13 cellular contexts compared by ENCODE assay signal in the genomic region with DNA sequence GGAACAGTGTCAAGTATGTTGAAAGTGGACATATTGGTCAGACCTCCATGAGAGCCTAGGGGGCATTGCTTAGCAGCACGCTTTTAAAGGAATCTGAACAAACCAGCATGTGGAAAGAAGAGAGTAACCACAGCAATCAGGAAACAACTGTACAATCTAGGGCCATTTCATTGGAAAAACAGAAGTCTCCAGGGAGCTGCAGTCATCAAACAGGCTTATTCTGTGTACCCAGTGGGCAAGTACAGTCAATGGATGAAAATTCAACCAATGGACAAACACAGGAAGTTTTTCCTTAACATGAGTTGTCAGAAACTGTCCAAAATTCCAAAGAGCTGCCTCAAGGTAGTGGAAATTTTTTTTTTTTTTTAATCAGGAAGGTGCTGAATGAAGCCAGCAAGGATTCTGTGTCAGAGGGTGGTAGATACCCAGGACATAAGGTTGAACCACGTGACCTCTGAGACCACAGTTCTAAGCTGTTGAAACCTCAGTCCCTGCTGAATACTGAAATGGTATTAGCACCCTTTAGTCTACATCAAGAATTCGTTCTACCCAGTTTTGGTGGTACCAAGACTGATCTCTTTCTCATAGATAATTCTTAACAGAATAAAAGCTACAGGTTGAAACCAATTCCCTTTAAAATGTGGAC. TPM values are rescaled to one million over a fixed set of nuclear protein-coding genes. Genes with fewer than 3 reads are reported as not detected.
A peak's percentile ranks its signal among the peaks of the same experiment; 100 is the strongest.
DNase-seq lines count a peak whose midpoint lies in the region; ATAC-seq, FAIRE-seq and TF ChIP-seq lines count a peak whose summit lies in the region.
"Had no signal": no experiment of that assay in that cellular context is flagged by ENCODE, and none has a peak within 500 bp of the region (broad histone marks: within the 10 kb centered on the region; RNA-seq: fewer than 3 reads in every experiment).

No MANE protein-coding gene starts in this region.

- H2BK12ac ChIP-seq in H9 (ENCODE audit: insufficient read length, low read depth, low read length), result no peak overlapping the region

- H3K9ac ChIP-seq in H9 (ENCODE audit: extremely low read depth, insufficient read length, low read length), result no peak overlapping the region

- H3K79me2 ChIP-seq in H9 (ENCODE audit: insufficient read depth, low read length), result no peaks in the 10 kb centered on the region

- H2BK15ac ChIP-seq in H9 (ENCODE audit: low read depth, low read length), result no peak overlapping the region

- H4K20me1 ChIP-seq in H9 (ENCODE audit: control insufficient read depth, insufficient read depth, insufficient read length), result no peaks in the 10 kb centered on the region

- peak; percentile 45 for FAIRE-seq in RCC 7860 (lab: Jason Lieb, UNC)
- FAIRE-seq: endometrium had no signal

- H2BK20ac ChIP-seq in H9 (ENCODE audit: low read depth, low read length, poor library complexity, severe bottlenecking), result no peak overlapping the region

- no peaks in the 10 kb centered on the region for H3K9me3 ChIP-seq in H9 (ENCODE audit: control insufficient read depth, low read depth, low read length)

- no peak overlapping the region for H2BK5ac ChIP-seq in H9 (ENCODE audit: insufficient read length, low read length)

- H3K4ac ChIP-seq in H9 (ENCODE audit: low read depth, low read length), result no peak overlapping the region

- H4K8ac ChIP-seq in H9 (replicated peaks; ENCODE audit: insufficient read length, low read depth, low read length), result no peak overlapping the region

- ATAC-seq in HG02759 (IDR thresholded peaks at IDR 0.05; ENCODE audit: unreplicated experiment) (no peak), GM18858 (IDR thresholded peaks at IDR 0.05; ENCODE audit: unreplicated experiment) (no peak)

- H2AFZ ChIP-seq in H9 (ENCODE audit: low read length), result no peak overlapping the region

- H3K23ac ChIP-seq in H9 (ENCODE audit: insufficient read length, low read depth, low read length), result no peak overlapping the region

- H3K27me3 ChIP-seq in H9 (ENCODE audit: insufficient read depth, low read length), result no peaks in the 10 kb centered on the region

- H3T11ph ChIP-seq in H9 (ENCODE audit: low read length), result no peak overlapping the region

- H3K79me1 ChIP-seq in H9 (ENCODE audit: insufficient read depth, low read depth, low read length, poor library complexity, severe bottlenecking), result no peaks in the 10 kb centered on the region

- no peak overlapping the region for H2BK120ac ChIP-seq in H9 (ENCODE audit: low read depth, low read length, poor library complexity, severe bottlenecking)

- no peak overlapping the region for H3K4me3 ChIP-seq in skeletal muscle cell (ENCODE audit: low read depth, low read length)

- H3K27ac ChIP-seq in epithelial cell of prostate (peak overlapping the region; percentile 49), H9 (ENCODE audit: insufficient read length, low read depth, low read length) (no peak overlapping the region)

- H4K5ac ChIP-seq in H9 (ENCODE audit: insufficient read length, low read depth, low read length), result no peak overlapping the region

- H2AK5ac ChIP-seq in H9 (ENCODE audit: insufficient read length, low read length), result no peak overlapping the region

- DNase-seq in GM04503 (ENCODE audit: low read depth), result peak; percentile 92
- DNase-seq in RCC 7860 (ENCODE audit: low spot score), result peak; percentile 66
- DNase-seq in epithelial cell of prostate (ENCODE audit: low read depth, low spot score), result no peak
- DNase-seq in skeletal muscle cell (ENCODE audit: low read depth), result peak; percentile 59
- DNase-seq in H9, result no peak
- DNase-seq: DND-41; naive B cell; NCI-H2029; stimulated activated CD4-positive, alpha-beta T cell treated with anti-CD3 and anti-CD28 coated beads, Interleukin-12 subunit alpha, Interleukin-12 subunit beta, amount 100 ng/mL, for 4 hours had no signal

- no peak for TF ChIP-seq CTCF in H9 (conservative IDR thresholded peaks at IDR 0.05)

- H3K36me3 Mint-ChIP-seq in H9 (ENCODE audit: insufficient read depth in 1 of 3, low read depth in 3 of 3), result no peaks in the 10 kb centered on the region
- H3K36me3 Mint-ChIP-seq: activated naive CD8-positive, alpha-beta T cell; naive B cell had no signal

- peaks cover 6% of the 10 kb centered on the region for H3K23me2 ChIP-seq in H9 (ENCODE audit: insufficient read length, low read depth, low read length, poor library complexity, severe bottlenecking)

- no peak overlapping the region for H3K4me2 ChIP-seq in H9 (ENCODE audit: insufficient read depth, insufficient read length, low read length)

- no peaks in the 10 kb centered on the region for H3K4me1 ChIP-seq in H9 (ENCODE audit: insufficient read depth, low read length)

- H3K4me3 Mint-ChIP-seq in H9, result no peak overlapping the region
- H3K4me3 Mint-ChIP-seq: activated naive CD8-positive, alpha-beta T cell had no signal

- no peak overlapping the region for H3K56ac ChIP-seq in H9 (ENCODE audit: insufficient read length, low read depth, low read length)

- peaks cover 9% of the 10 kb centered on the region for H3K27me3 Mint-ChIP-seq in H9 (ENCODE audit: low read depth)

- no peak overlapping the region for H3K18ac ChIP-seq in H9 (ENCODE audit: insufficient read length, low read depth, low read length)

- H3K27ac Mint-ChIP-seq in H9, result no peak overlapping the region
- H3K27ac Mint-ChIP-seq: activated naive CD8-positive, alpha-beta T cell; naive B cell had no signal

- peaks cover 23 to 32% of the 10 kb centered on the region in 2 experiments for H3K4me1 Mint-ChIP-seq in H9

- H3K14ac ChIP-seq in H9 (ENCODE audit: insufficient read depth, low read length), result no peak overlapping the region

- WGBS in H9 (ENCODE audit: extremely low coverage, insufficient read length, low lambda C conversion rate), result no CpG with 5 or more reads among the region's 3 CpGs

- no peaks in the 10 kb centered on the region for H3K9me3 Mint-ChIP-seq in H9
- H3K9me3 Mint-ChIP-seq: naive B cell had no signal

- H4K91ac ChIP-seq in H9 (ENCODE audit: insufficient read length, low read depth, low read length), result no peak overlapping the region

RNA-seq across cellular contexts. Expression of gene DLG1, which starts 4.4 kb away (rescaled TPM):
- 84.1 and 86.2 TPM in 2 replicates for total RNA-seq in H9 (2021)

Comparison
In these comparisons a context has a peak if more than half of its experiments do, and no peak if none do; other contexts are left out.
1. DNase-seq: peak in GM04503 (single experiment), RCC 7860 (single experiment) and skeletal muscle cell (single experiment); none in epithelial cell of prostate (single experiment) and H9 (single experiment).